19 cellular contexts compared by ENCODE assay signal in the genomic region with DNA sequence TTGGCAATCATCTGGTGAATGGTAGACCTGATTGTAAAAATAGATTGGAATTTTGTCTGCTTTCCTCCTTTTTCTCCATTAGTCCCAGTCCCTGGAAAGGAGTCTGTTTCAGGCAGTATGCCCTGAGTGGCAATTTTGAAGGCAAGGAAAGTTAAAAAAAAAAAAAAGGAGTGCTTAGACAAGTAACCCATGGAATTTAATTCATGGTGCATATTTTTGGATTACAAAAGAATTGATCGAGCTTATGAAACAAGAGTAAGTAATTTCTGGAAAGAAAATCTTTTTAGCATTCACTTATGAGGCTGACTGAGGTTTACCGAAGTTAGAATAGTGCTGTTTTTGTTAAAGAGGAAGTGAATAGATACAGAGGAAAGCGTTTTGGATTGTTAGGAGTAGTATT. TPM values are rescaled to one million over a fixed set of nuclear protein-coding genes. Genes with fewer than 3 reads are reported as not detected.
"Had no signal": no experiment of that assay in that cellular context is flagged by ENCODE, and none has a peak within 500 bp of the region (broad histone marks: within the 10 kb centered on the region; RNA-seq: fewer than 3 reads in every experiment).

No MANE protein-coding gene starts in this region.

- DNase-seq: Karpas-422, KG1, MG63, NCI-H1092 treated with DMSO at 0.1 percent for 48 hours, NCI-H1436, NCI-H187, NCI-H2029, NCI-H2081 treated with DMSO at 0.1 percent for 48 hours, NCI-H2171, NCI-H226, NCI-H446, NCI-H510A, NCI-H524 treated with DMSO at 0.1 percent for 48 hours, NCI-H69, NCI-H774, Right ventricle myocardium superior, RPMI8226, SIG-M5 had no signal

RNA-seq across cellular contexts. Expression of a gene that starts 29.4 kb away (rescaled TPM):
- total RNA-seq: HT-29 had no signal
